In the genomic region with DNA sequence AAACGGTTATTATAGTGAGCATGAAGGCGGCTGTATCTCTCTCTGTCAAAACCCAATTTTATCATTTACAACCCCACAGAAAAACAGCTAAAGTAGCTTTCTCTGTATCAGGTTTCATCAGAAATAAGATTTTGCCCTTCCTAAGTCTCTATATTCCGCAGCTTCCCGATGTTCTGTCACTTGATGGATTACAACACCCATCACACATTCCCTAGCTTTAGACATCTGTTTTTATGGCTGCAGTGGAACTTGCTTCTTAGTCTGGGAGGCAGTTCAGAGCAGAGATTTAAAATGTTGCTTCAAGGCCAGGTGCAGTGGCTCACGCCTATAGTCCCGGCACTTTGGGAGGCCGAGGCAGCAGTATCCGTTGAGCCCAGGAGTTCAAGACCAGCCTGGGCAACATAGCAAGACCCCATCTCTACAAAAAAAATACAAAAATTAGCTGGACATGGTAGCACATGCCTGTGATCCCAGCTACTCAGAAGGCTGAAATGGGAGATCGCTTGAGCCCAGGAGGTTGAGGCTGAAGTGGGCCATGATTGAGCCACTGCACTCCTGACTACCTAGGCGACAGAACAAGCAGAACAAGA, we compare ENCODE assay signal across 1 cellular context.
TF ChIP-seq lines count a peak whose summit lies in the region.

No MANE protein-coding gene starts in this region.

TF ChIP-seq in IMR-90, 13 proteins besides CTCF, POLR2A, EP300 and RAD21:
- TF ChIP-seq RFX5 (IDR thresholded peaks at IDR 0.05; ENCODE audit: low read depth, low read length) (no peak), MXI1 (IDR thresholded peaks at IDR 0.05; ENCODE audit: borderline replicate concordance, low read depth, low read length) (no peak), FOS (IDR thresholded peaks at IDR 0.05; ENCODE audit: low read depth, low read length) (no peak), BHLHE40 (IDR thresholded peaks at IDR 0.05; ENCODE audit: low read depth, low read length) (no peak), SMC3 (IDR thresholded peaks at IDR 0.05; ENCODE audit: low read depth, low read length) (no peak), MAZ (IDR thresholded peaks at IDR 0.05; ENCODE audit: borderline replicate concordance, low read depth, low read length) (no peak), NFE2L2 (IDR thresholded peaks at IDR 0.05; ENCODE audit: low read depth, low read length) (no peak), CHD1 (IDR thresholded peaks at IDR 0.05; ENCODE audit: low read depth, low read length) (no peak), MAFK (IDR thresholded peaks at IDR 0.05; ENCODE audit: low read depth, low read length) (no peak), CEBPB (IDR thresholded peaks at IDR 0.05; ENCODE audit: low read depth, low read length) (no peak), RCOR1 (IDR thresholded peaks at IDR 0.05; ENCODE audit: insufficient replicate concordance, low read length) (no peak)
- TF ChIP-seq, protein P1, sequence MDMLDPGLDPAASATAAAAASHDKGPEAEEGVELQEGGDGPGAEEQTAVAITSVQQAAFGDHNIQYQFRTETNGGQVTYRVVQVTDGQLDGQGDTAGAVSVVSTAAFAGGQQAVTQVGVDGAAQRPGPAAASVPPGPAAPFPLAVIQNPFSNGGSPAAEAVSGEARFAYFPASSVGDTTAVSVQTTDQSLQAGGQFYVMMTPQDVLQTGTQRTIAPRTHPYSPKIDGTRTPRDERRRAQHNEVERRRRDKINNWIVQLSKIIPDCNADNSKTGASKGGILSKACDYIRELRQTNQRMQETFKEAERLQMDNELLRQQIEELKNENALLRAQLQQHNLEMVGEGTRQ (IDR thresholded peaks at IDR 0.05; ENCODE audit: low read depth, low read length) = no peak
- TF ChIP-seq, protein P2, sequence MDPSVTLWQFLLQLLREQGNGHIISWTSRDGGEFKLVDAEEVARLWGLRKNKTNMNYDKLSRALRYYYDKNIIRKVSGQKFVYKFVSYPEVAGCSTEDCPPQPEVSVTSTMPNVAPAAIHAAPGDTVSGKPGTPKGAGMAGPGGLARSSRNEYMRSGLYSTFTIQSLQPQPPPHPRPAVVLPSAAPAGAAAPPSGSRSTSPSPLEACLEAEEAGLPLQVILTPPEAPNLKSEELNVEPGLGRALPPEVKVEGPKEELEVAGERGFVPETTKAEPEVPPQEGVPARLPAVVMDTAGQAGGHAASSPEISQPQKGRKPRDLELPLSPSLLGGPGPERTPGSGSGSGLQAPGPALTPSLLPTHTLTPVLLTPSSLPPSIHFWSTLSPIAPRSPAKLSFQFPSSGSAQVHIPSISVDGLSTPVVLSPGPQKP (IDR thresholded peaks at IDR 0.05; ENCODE audit: borderline replicate concordance, low read depth, low read length) = no peak
